18 cellular contexts compared by ENCODE assay signal in genomic region chr16:11424118-11424460, GRCh38.
DNase-seq lines count a peak whose midpoint lies in the region; ATAC-seq, FAIRE-seq and TF ChIP-seq lines count a peak whose summit lies in the region.
"Had no signal": no experiment of that assay in that cellular context is flagged by ENCODE, and none has a peak within 500 bp of the region (broad histone marks: within the 10 kb centered on the region; RNA-seq: fewer than 3 reads in every experiment).

No MANE protein-coding gene starts in this region.

- no peak for FAIRE-seq in HepG2 (lab: Jason Lieb, UNC)
- FAIRE-seq: D721Med, G401.6, GM19239 had no signal

- POLR2A ChIA-PET in HepG2 (lab: Yijun Ruan, JAX) = no interaction called here

- no peaks in the 10 kb centered on the region for H3K9me3 ChIP-seq in BLaER1
- no peaks in the 10 kb centered on the region for H3K9me3 ChIP-seq in HepG2 (ENCODE audit: low read length)
- H3K9me3 ChIP-seq in upper lobe of left lung = no peaks in the 10 kb centered on the region
- no peaks in the 10 kb centered on the region for H3K9me3 ChIP-seq in breast epithelium
- H3K9me3 ChIP-seq: Caco-2 had no signal

- no peak for TF ChIP-seq RAD21 in HepG2 (CRISPR knock-in tag; IDR thresholded peaks at IDR 0.05)

- BruUV-seq in HepG2 (replicated peaks; lab: Mats Ljungman, UMichigan) = no TSS peak

- TF ChIP-seq POLR2A in HepG2 (IDR thresholded peaks at IDR 0.05; ENCODE audit: insufficient read depth in 1 of 2, low read depth in 2 of 2, low read length in 2 of 2) = no peak
- no peak for TF ChIP-seq POLR2A in upper lobe of left lung (IDR thresholded peaks at IDR 0.05)
- TF ChIP-seq POLR2A in breast epithelium (IDR thresholded peaks at IDR 0.05) = no peak

- TF ChIP-seq EP300 in HepG2 (IDR thresholded peaks at IDR 0.05; ENCODE audit: low read depth in 2 of 2, low read length in 2 of 2) (no peak), HepG2 (CRISPR knock-in tag; IDR thresholded peaks at IDR 0.05; ENCODE audit: borderline replicate concordance) (no peak), upper lobe of left lung (IDR thresholded peaks at IDR 0.05) (no peak)

- H3K27ac ChIP-seq in BLaER1 = peak overlapping the region; percentile 91
- H3K27ac ChIP-seq in HL-60 (replicated peaks) = peak overlapping the region; percentile 67
- H3K27ac ChIP-seq in HepG2 (ENCODE audit: extremely low read length, insufficient read depth, low read length) = no peak overlapping the region
- no peak overlapping the region for H3K27ac ChIP-seq in upper lobe of left lung
- no peak overlapping the region for H3K27ac ChIP-seq in breast epithelium
- H3K27ac ChIP-seq: GM23248 had no signal

- H3K4me1 ChIP-seq in BLaER1 (peaks cover 48% of the 10 kb centered on the region), HepG2 (ENCODE audit: insufficient read depth, low read length) (peaks cover 9% of the 10 kb centered on the region), upper lobe of left lung (no peaks in the 10 kb centered on the region), breast epithelium (no peaks in the 10 kb centered on the region)
- H3K4me1 ChIP-seq: Caco-2 had no signal

- 41% methylated on average over 14 of the region's 15 CpGs for WGBS in HepG2 (ENCODE audit: low lambda C conversion rate)
- WGBS in upper lobe of left lung, 2 donors = 92% methylated on average over 15 of the region's 15 CpGs; no CpG with 5 or more reads in 1 of the 2 donors

- H3K27me3 ChIP-seq in BLaER1 = no peaks in the 10 kb centered on the region
- H3K27me3 ChIP-seq in HL-60 (ENCODE audit: insufficient read depth, poor library complexity, severe bottlenecking) = no peaks in the 10 kb centered on the region
- H3K27me3 ChIP-seq in HepG2 (ENCODE audit: control insufficient read depth in 1 of 2, insufficient read depth in 2 of 2, low read length in 2 of 2) = peaks cover 11 to 44% of the 10 kb centered on the region in 2 experiments
- no peaks in the 10 kb centered on the region for H3K27me3 ChIP-seq in upper lobe of left lung
- H3K27me3 ChIP-seq in breast epithelium = no peaks in the 10 kb centered on the region

- H4K20me1 ChIP-seq in BLaER1 (no peaks in the 10 kb centered on the region), HepG2 (ENCODE audit: insufficient read depth, low read length) (no peaks in the 10 kb centered on the region)

- CTCF ChIA-PET in HepG2 (lab: Yijun Ruan, JAX; ENCODE audit: low intra/inter-chr PET ratio, low total read pairs) = no interaction called here

- TF ChIP-seq CTCF in HL-60 (IDR thresholded peaks at IDR 0.05; ENCODE audit: insufficient read depth, low read length) (no peak), HepG2 (CRISPR knock-in tag; IDR thresholded peaks at IDR 0.05) (no peak), upper lobe of left lung (IDR thresholded peaks at IDR 0.05) (no peak), breast epithelium (IDR thresholded peaks at IDR 0.05) (no peak)

- ATAC-seq in HepG2 = peak; percentile 10; the same call in 2 of the 3 replicates
- ATAC-seq in upper lobe of left lung (ENCODE audit: low FRiP score in 2 of 2) = peak; percentile 26 to 27

- H2AFZ ChIP-seq in HepG2 (ENCODE audit: low read length) = no peak overlapping the region
- H2AFZ ChIP-seq: GM23248 had no signal

- no peaks in the 10 kb centered on the region for H3K79me2 ChIP-seq in HepG2 (ENCODE audit: insufficient read depth, low read length)

- H3K36me3 ChIP-seq in BLaER1 = no peaks in the 10 kb centered on the region
- no peaks in the 10 kb centered on the region for H3K36me3 ChIP-seq in HepG2 (replicated peaks in 1 of 2; ENCODE audit: control insufficient read depth in 1 of 2, insufficient read depth in 2 of 2, low read length in 2 of 2)
- H3K36me3 ChIP-seq in upper lobe of left lung = no peaks in the 10 kb centered on the region
- H3K36me3 ChIP-seq in breast epithelium = no peaks in the 10 kb centered on the region

- peak overlapping the region; percentile 43 for H3K4me3 ChIP-seq in BLaER1
- no peak overlapping the region for H3K4me3 ChIP-seq in HL-60 (replicated peaks; ENCODE audit: insufficient read depth, low read length)
- H3K4me3 ChIP-seq in HepG2 (replicated peaks in 1 of 3; ENCODE audit: insufficient read depth in 1 of 3, low read depth in 2 of 3, low read length in 3 of 3) = no peak overlapping the region
- H3K4me3 ChIP-seq in upper lobe of left lung = no peak overlapping the region
- no peak overlapping the region for H3K4me3 ChIP-seq in breast epithelium
- H3K4me3 ChIP-seq: GM23248 had no signal

- intact Hi-C loops in HepG2 (cut with micrococcal nuclease; ENCODE audit: unreplicated experiment) = no loop called here
- intact Hi-C loops in breast epithelium (cut with DNase I; ENCODE audit: low total_unique reads) = no loop called here

- in situ Hi-C loops in HepG2 (cut with HindIII; ENCODE audit: extremely low pct_ligation_motif_present, low pct_unique_long_range_greater_than_20kb) = loop anchor here (25.0 kb wide), 1 partner anchor 88 kb away; no protein-coding TSS in a partner anchor

- H3K4me2 ChIP-seq in BLaER1 (peak overlapping the region; percentile 96), HepG2 (ENCODE audit: low read depth, low read length) (no peak overlapping the region)

- DNase-seq in HL-60 (ENCODE audit: low read depth in 1 of 2, low spot score in 1 of 2) (no peak), HepG2 (ENCODE audit: low spot score) (no peak), upper lobe of left lung (peak in 1 of 2 donors; percentile 54), NCI-H1436 treated with DMSO at 0.1 percent for 48 hours (lab: John Stamatoyannopoulos, UW) (no peak), breast epithelium (ENCODE audit: low spot score in 2 of 2) (no peak)
- no peak for DNase-seq in stimulated activated CD4-positive, alpha-beta T cell treated with anti-CD3 and anti-CD28 coated beads, Interleukin-4, amount 100 ng/mL, for 4 hours
- DNase-seq: 8988T; C1 segment of cervical spinal cord; Caco-2; CD4-positive, CD25-positive, alpha-beta regulatory T cell; CD8-positive, alpha-beta memory T cell; GM23248; HCEC 1CT; IMR-90 had no signal

- H3K9ac ChIP-seq in BLaER1 (peak overlapping the region; percentile 72), HepG2 (ENCODE audit: insufficient read depth, low read depth, low read length) (no peak overlapping the region)
- H3K9ac ChIP-seq: GM23248 had no signal

TF ChIP-seq in HepG2, 621 proteins besides CTCF, POLR2A, EP300 and RAD21:
- TF ChIP-seq CREB3 (CRISPR knock-in tag; IDR thresholded peaks at IDR 0.05) = no peak
- peak; percentile 31; the same call in 1 of the 2 replicates for TF ChIP-seq ZNF768 (CRISPR knock-in tag; IDR thresholded peaks at IDR 0.05)
- TF ChIP-seq ZNF761 (CRISPR knock-in tag; conservative IDR thresholded peaks at IDR 0.05) = no peak

Comparison
In these comparisons a context has a peak if more than half of its experiments do, and no peak if none do; other contexts are left out.
1. H3K27ac ChIP-seq: peak in BLaER1 (single experiment) and HL-60 (single experiment); none in HepG2 (single experiment), upper lobe of left lung (0 of 4) and breast epithelium (0 of 2).